Comparison of ENCODE assay signal across 8 cellular contexts in genomic region chr1:155175927-155176371, GRCh38. TPM values are rescaled to one million over a fixed set of nuclear protein-coding genes. Genes with fewer than 3 reads are reported as not detected.
DNase-seq lines count a peak whose midpoint lies in the region; ATAC-seq and TF ChIP-seq lines count a peak whose summit lies in the region.

No MANE protein-coding gene starts in this region.

- ATAC-seq in GM21737 (IDR thresholded peaks at IDR 0.05; ENCODE audit: unreplicated experiment), result no peak
- no peak for ATAC-seq in HG03378 (IDR thresholded peaks at IDR 0.05; ENCODE audit: unreplicated experiment)

- H3K27me3 ChIP-seq in stomach, result peaks cover 0 to 19% (median 6%) of the 10 kb centered on the region in 3 donors

- H3K9me3 Mint-ChIP-seq in activated CD4-positive, alpha-beta T cell treated with anti-CD3 and anti-CD28 coated beads, Interleukin-2, amount 10 ng/mL, durations not matched to agents 24 days and 14 days, result no peaks in the 10 kb centered on the region

- peaks cover 48 to 86% (median 79%) of the 10 kb centered on the region in 4 donors for H3K4me1 ChIP-seq in stomach

- 24 to 54% (median 42%) methylated on average over 2 to 9 of the region's 9 CpGs for WGBS in stomach, 5 donors

- no peaks in the 10 kb centered on the region for H3K9me3 ChIP-seq in stomach

- intact Hi-C loops in activated CD4-positive, alpha-beta T cell treated with anti-CD3 and anti-CD28 coated beads, Interleukin-2, amount 10 ng/mL, durations not matched to agents 24 days and 14 days (cut with micrococcal nuclease), result loop anchor here (1.0 kb wide), 2 partner anchors 17 to 50 kb away; no protein-coding TSS in a partner anchor
- intact Hi-C loops in stomach (cut with DNase I; ENCODE audit: low total_unique reads), result loop anchor here (10.0 kb wide), 1 partner anchor 49 kb away; no protein-coding TSS in a partner anchor

- H3K27ac ChIP-seq in stomach, result peak overlapping the region; percentile 61 to 96 (median 93)

- peaks cover 32% of the 10 kb centered on the region for H3K36me3 Mint-ChIP-seq in activated CD4-positive, alpha-beta T cell treated with anti-CD3 and anti-CD28 coated beads, Interleukin-2, amount 10 ng/mL, durations not matched to agents 24 days and 14 days (ENCODE audit: low read depth)

- no peak for TF ChIP-seq EP300 in stomach (IDR thresholded peaks at IDR 0.05)

- peak; percentile 76 for DNase-seq in activated CD4-positive, alpha-beta T cell treated with anti-CD3 and anti-CD28 coated beads, Interleukin-2, amount 10 ng/mL, durations not matched to agents 24 days and 14 days
- no peak for DNase-seq in activated CD4-positive, alpha-beta T cell treated with anti-CD3 and anti-CD28 coated beads, Interleukin-2, amount 50 U/mL, for 4 hours
- DNase-seq in NAMALWA (ENCODE audit: low spot score) (peak; percentile 70), astrocyte of the hippocampus (ENCODE audit: low read depth, low spot score) (peak; percentile 24), stomach (peak; percentile 53), cerebellar cortex (ENCODE audit: low spot score) (no peak)

- H3K4me1 Mint-ChIP-seq in activated CD4-positive, alpha-beta T cell treated with anti-CD3 and anti-CD28 coated beads, Interleukin-2, amount 10 ng/mL, durations not matched to agents 24 days and 14 days, result peaks cover 42% of the 10 kb centered on the region

- TF ChIP-seq POLR2A in stomach (IDR thresholded peaks at IDR 0.05), result no peak

- H3K4me3 Mint-ChIP-seq in activated CD4-positive, alpha-beta T cell treated with anti-CD3 and anti-CD28 coated beads, Interleukin-2, amount 10 ng/mL, durations not matched to agents 24 days and 14 days, result peak overlapping the region; percentile 99

- peaks cover 6% of the 10 kb centered on the region for H3K27me3 Mint-ChIP-seq in activated CD4-positive, alpha-beta T cell treated with anti-CD3 and anti-CD28 coated beads, Interleukin-2, amount 10 ng/mL, durations not matched to agents 24 days and 14 days

- H3K27ac Mint-ChIP-seq in activated CD4-positive, alpha-beta T cell treated with anti-CD3 and anti-CD28 coated beads, Interleukin-2, amount 10 ng/mL, durations not matched to agents 24 days and 14 days, result peak overlapping the region; percentile 55

- H3K4me3 ChIP-seq in stomach, result no peak overlapping the region

- peaks cover 0 to 10% (median 1%) of the 10 kb centered on the region in 4 donors for H3K36me3 ChIP-seq in stomach

- TF ChIP-seq CTCF in stomach (IDR thresholded peaks at IDR 0.05), result peak in 1 of 7 experiments; percentile 18

RNA-seq across cellular contexts. Expression of gene TRIM46, which starts 2.3 kb away (rescaled TPM):
- total RNA-seq in activated CD4-positive, alpha-beta T cell treated with anti-CD3 and anti-CD28 coated beads, Interleukin-2, amount 10 ng/mL, durations not matched to agents 24 days and 14 days, result 9.4 and 10.7 TPM in 2 replicates
- total RNA-seq in stomach, result 10 to 100 TPM in 1 of 5 donors, 1 to 10 TPM in 1, under 1 TPM in 1, not detected in 2; 0.73 to 16.9 (median 5.4) TPM
- under 1 TPM; 0.58 to 0.68 (median 0.61) TPM for polyA plus RNA-seq in stomach

RNA-seq across cellular contexts. Expression of gene KRTCAP2, which starts 2.8 kb away (rescaled TPM):
- 244 and 245 TPM in 2 replicates for total RNA-seq in activated CD4-positive, alpha-beta T cell treated with anti-CD3 and anti-CD28 coated beads, Interleukin-2, amount 10 ng/mL, durations not matched to agents 24 days and 14 days
- total RNA-seq in stomach, result 100 to 1,000 TPM in 3 of 5 donors, 10 to 100 TPM in 2; 60.8 to 238 (median 133) TPM
- polyA plus RNA-seq in stomach, result 100 to 1,000 TPM; 183 to 399 (median 242) TPM

RNA-seq across cellular contexts. Expression of gene THBS3, which starts 31.7 kb away (rescaled TPM):
- total RNA-seq in activated CD4-positive, alpha-beta T cell treated with anti-CD3 and anti-CD28 coated beads, Interleukin-2, amount 10 ng/mL, durations not matched to agents 24 days and 14 days, result 10.5 and 10.6 TPM in 2 replicates
- 10 to 100 TPM; 11.0 to 65.9 (median 25.4) TPM for total RNA-seq in stomach
- polyA plus RNA-seq in stomach, result 10 to 100 TPM; 11.0 to 27.9 (median 17.8) TPM

RNA-seq across cellular contexts. Expression of gene MTX1, which starts 32.5 kb away (rescaled TPM):
- 62.4 and 64.7 TPM in 2 replicates for total RNA-seq in activated CD4-positive, alpha-beta T cell treated with anti-CD3 and anti-CD28 coated beads, Interleukin-2, amount 10 ng/mL, durations not matched to agents 24 days and 14 days
- 10 to 100 TPM in 4 of 5 donors, 1 to 10 TPM in 1; 1.2 to 54.9 (median 25.2) TPM for total RNA-seq in stomach
- polyA plus RNA-seq in stomach, result 10 to 100 TPM; 48.3 to 71.1 (median 58.2) TPM

RNA-seq across cellular contexts. Expression of gene DPM3, which starts 35.6 kb away (rescaled TPM):
- 34.5 and 37.2 TPM in 2 replicates for total RNA-seq in activated CD4-positive, alpha-beta T cell treated with anti-CD3 and anti-CD28 coated beads, Interleukin-2, amount 10 ng/mL, durations not matched to agents 24 days and 14 days
- total RNA-seq in stomach, result 10 to 100 TPM in 4 of 5 donors, not detected in 1; 13.3 to 51.3 (median 38.3) TPM
- 100 to 1,000 TPM; 192 to 301 (median 220) TPM for polyA plus RNA-seq in stomach

Comparison
In these comparisons a context has a peak if more than half of its experiments do, and no peak if none do; other contexts are left out.
1. DNase-seq: peak in activated CD4-positive, alpha-beta T cell treated with anti-CD3 and anti-CD28 coated beads, Interleukin-2, amount 10 ng/mL, durations not matched to agents 24 days and 14 days (single experiment), NAMALWA (single experiment), astrocyte of the hippocampus (single experiment) and stomach (single experiment); none in activated CD4-positive, alpha-beta T cell treated with anti-CD3 and anti-CD28 coated beads, Interleukin-2, amount 50 U/mL, for 4 hours (0 of 2) and cerebellar cortex (single experiment).